8 cellular contexts compared by ENCODE assay signal in the genomic region with DNA sequence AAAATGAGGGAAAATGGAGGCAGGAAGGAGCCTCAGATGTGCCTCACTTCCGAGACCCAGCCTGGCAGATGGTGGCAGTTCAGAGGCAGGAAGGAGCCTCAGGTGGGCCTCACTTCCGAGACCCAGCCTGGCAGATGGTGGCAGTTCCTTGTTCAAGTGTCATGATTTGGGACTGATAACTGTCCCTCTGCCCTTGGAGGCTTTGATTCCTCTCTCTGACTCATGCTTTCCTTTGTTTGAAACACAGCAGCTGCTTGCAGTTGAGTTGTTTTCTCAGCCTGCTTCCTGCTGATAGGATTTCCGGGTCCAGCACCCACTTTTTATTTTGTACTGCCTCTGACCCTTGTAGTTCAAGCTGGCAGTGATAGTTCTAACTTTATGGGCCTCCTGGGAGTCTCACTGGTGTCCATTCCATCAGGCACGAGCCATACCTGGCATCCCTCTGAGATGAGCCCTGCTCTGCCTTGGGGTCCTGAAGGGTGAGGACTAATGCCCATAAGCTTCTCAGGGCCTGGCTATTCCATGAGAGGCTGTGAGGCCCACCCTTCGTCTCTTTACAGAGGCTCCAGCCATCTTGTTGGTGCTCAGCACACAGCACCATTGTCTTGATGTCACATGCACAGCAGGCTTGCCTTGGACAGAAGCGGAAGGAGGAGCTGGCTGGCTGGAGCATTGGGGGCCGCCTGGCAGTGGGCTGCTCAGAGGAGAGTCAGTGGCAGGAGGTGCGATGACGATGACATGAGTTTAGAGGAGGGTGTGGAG.
DNase-seq lines count a peak whose midpoint lies in the region; ATAC-seq and TF ChIP-seq lines count a peak whose summit lies in the region.

No MANE protein-coding gene starts in this region.

- POLR2A ChIA-PET in GM10248 (lab: Yijun Ruan, JAX), result interaction anchor here (0.5 kb wide), 1 partner anchor 242 kb away, joined by 3 read pairs; no protein-coding TSS in a partner anchor

- no peak for TF ChIP-seq CTCF in RWPE2 (IDR thresholded peaks at IDR 0.05; ENCODE audit: poor library complexity, severe bottlenecking)
- TF ChIP-seq CTCF in GM10248 (IDR thresholded peaks at IDR 0.05; ENCODE audit: control extremely low read depth, extremely low read depth, low read depth, missing control alignments), result no peak

- H3K27me3 ChIP-seq in RWPE2 (ENCODE audit: insufficient read depth, poor library complexity, severe bottlenecking), result no peaks in the 10 kb centered on the region

- no peaks in the 10 kb centered on the region for H3K36me3 ChIP-seq in RWPE2 (ENCODE audit: low read depth)

- no peaks in the 10 kb centered on the region for H3K4me1 ChIP-seq in RWPE2 (ENCODE audit: insufficient read depth, poor library complexity, severe bottlenecking)

- H3K4me3 ChIP-seq in RWPE2 (ENCODE audit: severe bottlenecking), result no peak overlapping the region

- intact Hi-C loops in head of caudate nucleus (cut with DNase I), result no loop called here

- H3K27ac ChIP-seq in RWPE2 (ENCODE audit: poor library complexity, severe bottlenecking), result no peak overlapping the region

- DNase-seq in NCI-H510A treated with DMSO at 0.1 percent for 48 hours (lab: John Stamatoyannopoulos, UW), result peak; percentile 35
- DNase-seq in NCI-H510A (lab: John Stamatoyannopoulos, UW), result no peak
- DNase-seq in RWPE2 (ENCODE audit: low spot score), result peak; percentile 23
- DNase-seq in head of caudate nucleus, result peak in 26 of 42 donors; percentile 17 to 77 (median 53)
- peak; percentile 42 for DNase-seq in putamen (ENCODE audit: low spot score)
- no peak for DNase-seq in NCI-H1092 treated with DMSO at 0.1 percent for 48 hours (lab: John Stamatoyannopoulos, UW)
- DNase-seq in retina, result no peak
- no peak for DNase-seq in GM10248 (ENCODE audit: extremely low spot score)

- ATAC-seq in RWPE2 (ENCODE audit: low read depth), result peak; percentile 52; the same call in 1 of the 3 replicates

- no peaks in the 10 kb centered on the region for H3K9me3 ChIP-seq in RWPE2 (ENCODE audit: severe bottlenecking)

- CTCF ChIA-PET in GM10248 (lab: Yijun Ruan, JAX), result interaction anchor here (0.8 kb wide), 1 partner anchor 16 kb away, joined by 3 read pairs; no protein-coding TSS in a partner anchor

Comparison
In these comparisons a context has a peak if more than half of its experiments do, and no peak if none do; other contexts are left out.
1. DNase-seq: peak in NCI-H510A treated with DMSO at 0.1 percent for 48 hours (single experiment), RWPE2 (single experiment), head of caudate nucleus (26 of 42) and putamen (single experiment); none in NCI-H510A (single experiment), NCI-H1092 treated with DMSO at 0.1 percent for 48 hours (single experiment), retina (single experiment) and GM10248 (single experiment).